ENCODE assay signal across 32 cellular contexts in the genomic region with DNA sequence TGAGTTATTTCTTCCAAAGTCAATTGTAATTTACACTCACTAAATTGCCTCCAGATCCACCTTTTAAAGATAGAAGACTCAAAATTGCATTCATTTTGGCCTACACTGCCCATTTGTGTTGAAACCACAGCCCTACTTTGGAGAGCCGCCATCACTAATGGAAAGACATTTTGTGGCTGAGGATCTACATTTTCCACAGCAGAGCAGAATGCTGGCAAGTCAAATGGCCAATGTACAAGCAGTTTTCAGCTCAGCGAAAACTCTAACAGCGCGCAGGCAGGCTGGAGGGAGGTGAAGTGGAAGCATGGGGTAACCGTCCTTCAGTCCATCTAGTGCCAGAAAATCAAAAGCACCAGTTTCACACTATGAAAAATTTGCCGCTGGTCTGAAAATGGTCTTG.
"Had no signal": no experiment of that assay in that cellular context is flagged by ENCODE, and none has a peak within 500 bp of the region (broad histone marks: within the 10 kb centered on the region; RNA-seq: fewer than 3 reads in every experiment).

No MANE protein-coding gene starts in this region.

- H3K27me3 Mint-ChIP-seq: activated naive CD4-positive, alpha-beta T cell treated with anti-CD3 and anti-CD28 coated beads, Interleukin-2, amount 10 ng/mL, durations not matched to agents 7 days and 5 days; activated naive CD8-positive, alpha-beta T cell treated with anti-CD3 and anti-CD28 coated beads, Interleukin-2, amount 10 ng/mL, durations not matched to agents 7 days and 5 days; central memory CD8-positive, alpha-beta T cell; dendritic cell treated with granulocyte-macrophage colony-stimulating factor and Interleukin-4, amounts not matched to agents 40 ng/mL and 50 ng/mL, for 4 days; stimulated activated naive CD8-positive, alpha-beta T cell treated with anti-CD3 and anti-CD28 coated beads, Interleukin-15, Interleukin-2, amounts not matched to agents 100 ng/mL and 50 ng/mL, for 24 hours; type B pancreatic cell had no signal

- ATAC-seq: esophagus mucosa; gastrocnemius medialis; left cardiac atrium; left ventricle myocardium superior; mucosa of descending colon; natural killer cell treated with Interleukin-12 subunit alpha and Interleukin-12 subunit beta and Interleukin-15 and Interleukin-18, amount 100 ng/mL, for 72 hours; pancreas; psoas muscle; stimulated activated effector memory CD8-positive, alpha-beta T cell treated with anti-CD3 and anti-CD28 coated beads, Interleukin-12 subunit alpha, Interleukin-12 subunit beta, amount 100 ng/mL, for 72 hours had no signal

- H3K4me2 ChIP-seq: hepatocyte had no signal

- H3K4me3 ChIP-seq: ascending aorta, gastrocnemius medialis, hepatocyte, mucosa of descending colon, pancreas, psoas muscle, sigmoid colon, vagina had no signal

- H3K27me3 ChIP-seq: ascending aorta, gastrocnemius medialis, hepatocyte, neutrophil, pancreas, sigmoid colon, vagina had no signal

- DNase-seq: activated CD4-positive, alpha-beta T cell treated with anti-CD3 and anti-CD28 coated beads for 4 hours; activated CD4-positive, alpha-beta T cell treated with anti-CD3 and anti-CD28 coated beads, Interleukin-2, amount 50 U/mL, for 4 hours; activated effector memory CD4-positive, alpha-beta T cell treated with anti-CD3 and anti-CD28 coated beads, Interleukin-2, amount 50 U/mL, for 16 hours; activated naive CD4-positive, alpha-beta T cell treated with anti-CD3 and anti-CD28 coated beads, Interleukin-2, amount 10 ng/mL, durations not matched to agents 7 days and 5 days; activated naive CD8-positive, alpha-beta T cell treated with anti-CD3 and anti-CD28 coated beads, Interleukin-2, amount 10 ng/mL, durations not matched to agents 7 days and 5 days; endodermal cell; gastrocnemius medialis; glutamatergic neuron; left cardiac atrium; left ventricle myocardium superior; mucosa of descending colon; pancreas; psoas muscle; sigmoid colon; small intestine; stimulated activated CD4-positive, alpha-beta T cell treated with anti-CD3 and anti-CD28 coated beads, Interleukin-4, amount 100 ng/mL, for 24 hours; substantia nigra had no signal

- H3K4me1 Mint-ChIP-seq: activated naive CD4-positive, alpha-beta T cell treated with anti-CD3 and anti-CD28 coated beads, Interleukin-2, amount 10 ng/mL, durations not matched to agents 7 days and 5 days; activated naive CD8-positive, alpha-beta T cell treated with anti-CD3 and anti-CD28 coated beads, Interleukin-2, amount 10 ng/mL, durations not matched to agents 7 days and 5 days; central memory CD8-positive, alpha-beta T cell; stimulated activated effector memory CD8-positive, alpha-beta T cell treated with anti-CD3 and anti-CD28 coated beads, Interleukin-12 subunit alpha, Interleukin-12 subunit beta, amount 100 ng/mL, for 72 hours had no signal

- H3K4me1 ChIP-seq: ascending aorta, gastrocnemius medialis, pancreas, psoas muscle, sigmoid colon, vagina had no signal

- H3K4me3 Mint-ChIP-seq: activated naive CD4-positive, alpha-beta T cell treated with anti-CD3 and anti-CD28 coated beads, Interleukin-2, amount 10 ng/mL, durations not matched to agents 7 days and 5 days; activated naive CD8-positive, alpha-beta T cell treated with anti-CD3 and anti-CD28 coated beads, Interleukin-2, amount 10 ng/mL, durations not matched to agents 7 days and 5 days; activated T-helper 1 cell treated with anti-CD3 and anti-CD28 coated beads, Interleukin-12 subunit alpha, Interleukin-12 subunit beta, Interleukin-2, Interleukin-4 antibody, amounts not matched to agents 30 ng/mL and 10 ng/mL and 1 ng/mL, durations not matched to agents 14 hours and 24 hours and 36 hours; central memory CD8-positive, alpha-beta T cell; dendritic cell treated with granulocyte-macrophage colony-stimulating factor and Interleukin-4, amounts not matched to agents 40 ng/mL and 50 ng/mL, for 4 days; endodermal cell; natural killer cell treated with Interleukin-12 subunit alpha and Interleukin-12 subunit beta and Interleukin-15 and Interleukin-18, amount 100 ng/mL, for 72 hours; stimulated activated effector memory CD8-positive, alpha-beta T cell treated with anti-CD3 and anti-CD28 coated beads, Interleukin-12 subunit alpha, Interleukin-12 subunit beta, amount 100 ng/mL, for 72 hours; stimulated activated naive CD8-positive, alpha-beta T cell treated with anti-CD3 and anti-CD28 coated beads, Interleukin-15, Interleukin-2, amounts not matched to agents 100 ng/mL and 50 ng/mL, for 24 hours; type B pancreatic cell had no signal

- H3K9me3 ChIP-seq: ascending aorta, gastrocnemius medialis, mucosa of descending colon, neutrophil, pancreas, psoas muscle, sigmoid colon, vagina had no signal

- H2AFZ ChIP-seq: hepatocyte had no signal

- FAIRE-seq: bronchial epithelial cell, keratinocyte, pancreas, small intestine had no signal

- H3K27ac ChIP-seq: ascending aorta, gastrocnemius medialis, hepatocyte, neutrophil, pancreas, psoas muscle, sigmoid colon, vagina, VCaP had no signal

- H3K9me3 Mint-ChIP-seq: activated naive CD4-positive, alpha-beta T cell treated with anti-CD3 and anti-CD28 coated beads, Interleukin-2, amount 10 ng/mL, durations not matched to agents 7 days and 5 days; activated naive CD8-positive, alpha-beta T cell treated with anti-CD3 and anti-CD28 coated beads, Interleukin-2, amount 10 ng/mL, durations not matched to agents 7 days and 5 days; activated T-helper 1 cell treated with anti-CD3 and anti-CD28 coated beads, Interleukin-12 subunit alpha, Interleukin-12 subunit beta, Interleukin-2, Interleukin-4 antibody, amounts not matched to agents 30 ng/mL and 10 ng/mL and 1 ng/mL, durations not matched to agents 14 hours and 24 hours and 36 hours; central memory CD8-positive, alpha-beta T cell; dendritic cell treated with granulocyte-macrophage colony-stimulating factor and Interleukin-4, amounts not matched to agents 40 ng/mL and 50 ng/mL, for 4 days; endodermal cell; stimulated activated effector memory CD8-positive, alpha-beta T cell treated with anti-CD3 and anti-CD28 coated beads, Interleukin-12 subunit alpha, Interleukin-12 subunit beta, amount 100 ng/mL, for 72 hours; stimulated activated naive CD8-positive, alpha-beta T cell treated with anti-CD3 and anti-CD28 coated beads, Interleukin-15, Interleukin-2, amounts not matched to agents 100 ng/mL and 50 ng/mL, for 24 hours; type B pancreatic cell had no signal

- H3K27ac Mint-ChIP-seq: activated naive CD4-positive, alpha-beta T cell treated with anti-CD3 and anti-CD28 coated beads, Interleukin-2, amount 10 ng/mL, durations not matched to agents 7 days and 5 days; activated naive CD8-positive, alpha-beta T cell treated with anti-CD3 and anti-CD28 coated beads, Interleukin-2, amount 10 ng/mL, durations not matched to agents 7 days and 5 days; activated T-helper 1 cell treated with anti-CD3 and anti-CD28 coated beads, Interleukin-12 subunit alpha, Interleukin-12 subunit beta, Interleukin-2, Interleukin-4 antibody, amounts not matched to agents 30 ng/mL and 10 ng/mL and 1 ng/mL, durations not matched to agents 14 hours and 24 hours and 36 hours; dendritic cell treated with granulocyte-macrophage colony-stimulating factor and Interleukin-4, amounts not matched to agents 40 ng/mL and 50 ng/mL, for 4 days; endodermal cell; natural killer cell treated with Interleukin-12 subunit alpha and Interleukin-12 subunit beta and Interleukin-15 and Interleukin-18, amount 100 ng/mL, for 72 hours; stimulated activated effector memory CD8-positive, alpha-beta T cell treated with anti-CD3 and anti-CD28 coated beads, Interleukin-12 subunit alpha, Interleukin-12 subunit beta, amount 100 ng/mL, for 72 hours; stimulated activated naive CD8-positive, alpha-beta T cell treated with anti-CD3 and anti-CD28 coated beads, Interleukin-15, Interleukin-2, amounts not matched to agents 100 ng/mL and 50 ng/mL, for 24 hours; type B pancreatic cell had no signal

- H3K36me3 ChIP-seq: ascending aorta, gastrocnemius medialis, neutrophil, pancreas, sigmoid colon, vagina had no signal

- H3K36me3 Mint-ChIP-seq: activated naive CD4-positive, alpha-beta T cell treated with anti-CD3 and anti-CD28 coated beads, Interleukin-2, amount 10 ng/mL, durations not matched to agents 7 days and 5 days; activated naive CD8-positive, alpha-beta T cell treated with anti-CD3 and anti-CD28 coated beads, Interleukin-2, amount 10 ng/mL, durations not matched to agents 7 days and 5 days; natural killer cell treated with Interleukin-12 subunit alpha and Interleukin-12 subunit beta and Interleukin-15 and Interleukin-18, amount 100 ng/mL, for 72 hours; stimulated activated effector memory CD8-positive, alpha-beta T cell treated with anti-CD3 and anti-CD28 coated beads, Interleukin-12 subunit alpha, Interleukin-12 subunit beta, amount 100 ng/mL, for 72 hours; type B pancreatic cell had no signal
